In the genomic region with DNA sequence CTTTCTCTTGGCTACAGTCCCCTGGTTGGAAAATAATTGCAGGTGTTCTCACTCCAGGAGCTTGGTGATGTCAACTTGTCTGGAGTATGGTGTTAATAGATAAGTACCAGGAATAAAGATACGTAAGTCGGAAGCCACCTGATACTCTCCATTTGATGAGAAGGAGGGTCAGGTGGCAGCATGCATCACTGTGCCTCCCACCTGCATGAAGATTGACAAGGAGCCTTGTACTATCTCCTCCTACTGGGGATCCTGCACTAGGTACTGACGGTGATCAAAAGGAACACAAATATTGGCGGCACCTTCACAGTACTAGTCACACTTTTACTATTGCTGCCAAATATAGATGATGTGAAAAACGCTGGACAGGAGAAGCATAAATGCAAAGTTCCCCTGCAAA, we compare ENCODE assay signal across 26 cellular contexts. TPM values are rescaled to one million over a fixed set of nuclear protein-coding genes. Genes with fewer than 3 reads are reported as not detected.
"Had no signal": no experiment of that assay in that cellular context is flagged by ENCODE, and none has a peak within 500 bp of the region (broad histone marks: within the 10 kb centered on the region; RNA-seq: fewer than 3 reads in every experiment).

No MANE protein-coding gene starts in this region.

- H3K4me3 ChIP-seq: breast epithelium, colonic mucosa, dorsolateral prefrontal cortex, esophagus muscularis mucosa, right lobe of liver, skin epidermis, transverse colon had no signal

- H3K27me3 Mint-ChIP-seq: activated B cell treated with CpG ODN at 0.5 μM for 24 hours; activated CD4-positive, alpha-beta T cell treated with anti-CD3 and anti-CD28 coated beads for 36 hours; activated T-helper 17 cell treated with anti-CD3 and anti-CD28 coated beads, Interleukin-2, amount 50 U/mL, for 72 hours; central memory CD8-positive, alpha-beta T cell; effector memory CD8-positive, alpha-beta T cell; memory B cell; stimulated activated memory B cell treated with anti-CD40 and anti-IgM and Interleukin-4, amounts not matched to agents 10 μg/mL and 1 μg/mL and 100 μg/mL, for 72 hours had no signal

- H3K36me3 ChIP-seq: breast epithelium, colonic mucosa, esophagus muscularis mucosa, right lobe of liver, transverse colon had no signal

- ATAC-seq: activated CD4-positive, alpha-beta T cell treated with anti-CD3 and anti-CD28 coated beads for 36 hours; activated T-helper 17 cell treated with anti-CD3 and anti-CD28 coated beads, Interleukin-2, amount 50 U/mL, for 72 hours; effector memory CD8-positive, alpha-beta T cell; stimulated activated memory B cell treated with anti-CD40 and anti-IgM and Interleukin-4, amounts not matched to agents 10 μg/mL and 1 μg/mL and 100 μg/mL, for 72 hours had no signal

- H3K79me2 ChIP-seq: parathyroid adenoma had no signal

- H3K36me3 Mint-ChIP-seq: activated naive CD8-positive, alpha-beta T cell; memory B cell; stimulated activated memory B cell treated with anti-CD40 and anti-IgM and Interleukin-4, amounts not matched to agents 10 μg/mL and 1 μg/mL and 100 μg/mL, for 72 hours had no signal

- H2AFZ ChIP-seq: parathyroid adenoma had no signal

- H3K27ac ChIP-seq: breast epithelium, colonic mucosa, dorsolateral prefrontal cortex, esophagus muscularis mucosa, parathyroid adenoma, right lobe of liver, skin epidermis, transverse colon had no signal

- H3K4me1 ChIP-seq: breast epithelium, colonic mucosa, esophagus muscularis mucosa, parathyroid adenoma, right lobe of liver, transverse colon had no signal

- H3K27ac Mint-ChIP-seq: activated B cell treated with CpG ODN at 0.5 μM for 24 hours; activated CD4-positive, alpha-beta T cell treated with anti-CD3 and anti-CD28 coated beads for 36 hours; activated naive CD8-positive, alpha-beta T cell; activated T-cell treated with anti-CD3 and anti-CD28 coated beads, Interleukin-2, amount 50 U/mL, for 24 hours; activated T-helper 17 cell treated with anti-CD3 and anti-CD28 coated beads, Interleukin-2, amount 50 U/mL, for 72 hours; effector memory CD8-positive, alpha-beta T cell; memory B cell; nephron progenitor cell; stimulated activated memory B cell treated with anti-CD40 and anti-IgM and Interleukin-4, amounts not matched to agents 10 μg/mL and 1 μg/mL and 100 μg/mL, for 72 hours had no signal

- H3K27me3 ChIP-seq: breast epithelium, colonic mucosa, right lobe of liver, transverse colon had no signal

- H3K4me1 Mint-ChIP-seq: activated B cell treated with CpG ODN at 0.5 μM for 24 hours; activated CD4-positive, alpha-beta T cell treated with anti-CD3 and anti-CD28 coated beads for 36 hours; activated T-helper 17 cell treated with anti-CD3 and anti-CD28 coated beads, Interleukin-2, amount 50 U/mL, for 72 hours; central memory CD8-positive, alpha-beta T cell; memory B cell; nephron progenitor cell; stimulated activated memory B cell treated with anti-CD40 and anti-IgM and Interleukin-4, amounts not matched to agents 10 μg/mL and 1 μg/mL and 100 μg/mL, for 72 hours had no signal

- H3K4me3 Mint-ChIP-seq: activated B cell treated with CpG ODN at 0.5 μM for 24 hours; activated CD4-positive, alpha-beta T cell treated with anti-CD3 and anti-CD28 coated beads for 36 hours; activated naive CD8-positive, alpha-beta T cell; activated T-cell treated with anti-CD3 and anti-CD28 coated beads, Interleukin-2, amount 50 U/mL, for 24 hours; activated T-helper 17 cell treated with anti-CD3 and anti-CD28 coated beads, Interleukin-2, amount 50 U/mL, for 72 hours; central memory CD8-positive, alpha-beta T cell; effector memory CD8-positive, alpha-beta T cell; memory B cell; nephron progenitor cell; stimulated activated memory B cell treated with anti-CD40 and anti-IgM and Interleukin-4, amounts not matched to agents 10 μg/mL and 1 μg/mL and 100 μg/mL, for 72 hours had no signal

- DNase-seq: activated B cell treated with CpG ODN at 0.5 μM for 24 hours; activated CD4-positive, alpha-beta T cell treated with anti-CD3 and anti-CD28 coated beads for 36 hours; activated CD4-positive, alpha-beta T cell treated with anti-CD3 and anti-CD28 coated beads, Interleukin-2, amount 50 U/mL, for 4 hours; activated CD8-positive, alpha-beta memory T cell treated with anti-CD3 and anti-CD28 coated beads for 24 hours; activated CD8-positive, alpha-beta memory T cell treated with anti-CD3 and anti-CD28 coated beads, Interleukin-2, amount 50 U/mL, for 4 hours; activated T-cell treated with anti-CD3 and anti-CD28 coated beads, Interleukin-2, amount 50 U/mL, for 24 hours; colonic mucosa; dorsolateral prefrontal cortex; effector memory CD8-positive, alpha-beta T cell; glutamatergic neuron; hypothalamus; nephron progenitor cell; right lobe of liver; T1000; transverse colon had no signal

RNA-seq across cellular contexts. Expression of gene GABRB3, which starts 32.6 kb away (rescaled TPM):
- total RNA-seq: activated B cell treated with CpG ODN at 0.5 μM for 24 hours; activated CD4-positive, alpha-beta T cell treated with anti-CD3 and anti-CD28 coated beads for 36 hours; endothelial cell of umbilical vein; myocyte had no signal
